8 cellular contexts compared by ENCODE assay signal in genomic region chr12:120856980-120857379, GRCh38. TPM values are rescaled to one million over a fixed set of nuclear protein-coding genes. Genes with fewer than 3 reads are reported as not detected.
DNase-seq lines count a peak whose midpoint lies in the region; ATAC-seq and TF ChIP-seq lines count a peak whose summit lies in the region.

No MANE protein-coding gene starts in this region.

- H2AFZ ChIP-seq in PC-9: no peak overlapping the region

- CTCF ChIA-PET in PC-9 (lab: Charles Lee): interaction anchor here (0.5 to 1.8 kb wide), 4 partner anchors 11 to 149 kb away, joined by 4 to 6 read pairs (median 4); no protein-coding TSS in a partner anchor

- peak; percentile 23 for DNase-seq in EL
- DNase-seq in PC-9: no peak
- no peak for DNase-seq in fibroblast of pulmonary artery (ENCODE audit: low read depth)
- DNase-seq in kidney glomerular epithelial cell (lab: John Stamatoyannopoulos, UW): no peak
- DNase-seq in NCI-H82 (lab: John Stamatoyannopoulos, UW): no peak
- DNase-seq in NCI-H510A treated with DMSO at 0.1 percent for 48 hours (lab: John Stamatoyannopoulos, UW): no peak

- H3K9me3 ChIP-seq in PC-9 (ENCODE audit: insufficient read depth, low read depth): no peaks in the 10 kb centered on the region

- H3K4me1 ChIP-seq in PC-9 (replicated peaks; ENCODE audit: insufficient read depth): no peaks in the 10 kb centered on the region

- H3K79me2 ChIP-seq in PC-9 (ENCODE audit: low read depth): peaks cover 32% of the 10 kb centered on the region

- no TSS peak for BruUV-seq in PC-9 (replicated peaks; lab: Mats Ljungman, UMichigan)

- H3K4me3 ChIP-seq in PC-9: no peak overlapping the region
- no peak overlapping the region for H3K4me3 ChIP-seq in fibroblast of pulmonary artery (replicated peaks; ENCODE audit: low read depth, low read length)

- H3K27me3 ChIP-seq in PC-9 (ENCODE audit: insufficient read depth, low read depth): no peaks in the 10 kb centered on the region

- POLR2A ChIA-PET in PC-9 (lab: Charles Lee; ENCODE audit: unreplicated experiment): interaction anchor here (0.6 kb wide), 1 partner anchor 51 kb away, joined by 3 read pairs; no protein-coding TSS in a partner anchor

- H3K36me3 ChIP-seq in PC-9 (ENCODE audit: low read depth): no peaks in the 10 kb centered on the region

- no peak overlapping the region for H3K4me2 ChIP-seq in PC-9

- TF ChIP-seq CTCF in 22Rv1 (IDR thresholded peaks at IDR 0.05) (peak; percentile 75), PC-9 (conservative IDR thresholded peaks at IDR 0.05) (0 out of 2 replicates have a peak, but pooled peaks have one; percentile 35), fibroblast of pulmonary artery (IDR thresholded peaks at IDR 0.05; ENCODE audit: low read length, missing control alignments) (peak; percentile 50)

- no peaks in the 10 kb centered on the region for H3K9me2 ChIP-seq in PC-9 (ENCODE audit: insufficient read depth)

- no peak for ATAC-seq in GM21619 (IDR thresholded peaks at IDR 0.05; ENCODE audit: unreplicated experiment)

- H3K27ac ChIP-seq in 22Rv1: no peak overlapping the region
- no peak overlapping the region for H3K27ac ChIP-seq in PC-9

- H3F3A ChIP-seq in PC-9 (ENCODE audit: insufficient read depth, low read depth): no peaks in the 10 kb centered on the region

- intact Hi-C loops in PC-9 (cut with micrococcal nuclease; ENCODE audit: unreplicated experiment): loop anchor here (1.0 to 5.0 kb wide), 2 partner anchors 114 to 145 kb away; partner anchors contain the start of gene UNC119B

- H4K20me1 ChIP-seq in PC-9 (ENCODE audit: insufficient read depth): peaks cover 25% of the 10 kb centered on the region

RNA-seq across cellular contexts. Expression of gene SPPL3, which starts 47.2 kb away (rescaled TPM):
- total RNA-seq in PC-9 (2021): 27.1 and 44.7 TPM in 2 replicates
